In the genomic region with DNA sequence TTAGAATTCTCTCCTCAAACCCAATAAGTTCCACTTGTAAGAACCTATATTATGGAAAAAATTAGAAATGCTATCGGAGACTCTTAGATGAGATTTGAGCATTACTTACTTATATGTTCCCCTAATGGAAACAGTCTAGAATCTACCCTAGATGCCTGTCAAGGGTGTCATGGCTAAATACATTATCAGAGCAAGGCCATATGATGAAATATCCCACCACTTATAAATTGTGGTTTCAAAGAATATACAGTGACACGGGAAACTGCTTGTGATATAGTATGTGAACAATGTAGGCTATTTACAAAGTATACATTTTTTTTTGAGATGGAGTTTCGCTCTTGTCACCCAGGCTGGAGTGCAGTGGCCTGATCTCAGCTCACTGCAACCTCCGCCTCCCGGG, we compare ENCODE assay signal across 24 cellular contexts.
"Had no signal": no experiment of that assay in that cellular context is flagged by ENCODE, and none has a peak within 500 bp of the region (broad histone marks: within the 10 kb centered on the region; RNA-seq: fewer than 3 reads in every experiment).

No MANE protein-coding gene starts in this region.

- ATAC-seq: activated CD4-positive, alpha-beta T cell treated with anti-CD3 and anti-CD28 coated beads for 36 hours; activated CD8-positive, alpha-beta memory T cell treated with anti-CD3 and anti-CD28 coated beads, Interleukin-2, amount 10 ng/mL, durations not matched to agents 7 days and 5 days; activated CD8-positive, alpha-beta T cell treated with anti-CD3 and anti-CD28 coated beads, Interleukin-2, amount 10 ng/mL, durations not matched to agents 7 days and 5 days; activated naive CD8-positive, alpha-beta T cell treated with anti-CD3 and anti-CD28 coated beads, Interleukin-2, amount 50 U/mL, for 24 hours; esophagus mucosa; gastroesophageal sphincter had no signal

- H3K27ac ChIP-seq: brain microvascular endothelial cell, coronary artery, dorsolateral prefrontal cortex, gastroesophageal sphincter had no signal

- H3K4me3 ChIP-seq: coronary artery, dorsolateral prefrontal cortex, gastroesophageal sphincter had no signal

- H3K9me3 ChIP-seq: gastroesophageal sphincter had no signal

- H3K36me3 ChIP-seq: brain microvascular endothelial cell, gastroesophageal sphincter had no signal

- H3K4me1 ChIP-seq: gastroesophageal sphincter had no signal

- H3K27me3 ChIP-seq: brain microvascular endothelial cell, dorsolateral prefrontal cortex, gastroesophageal sphincter had no signal

- DNase-seq: activated CD4-positive, alpha-beta memory T cell treated with anti-CD3 and anti-CD28 coated beads for 36 hours; activated CD4-positive, alpha-beta T cell treated with anti-CD3 and anti-CD28 coated beads for 36 hours; activated CD4-positive, alpha-beta T cell treated with anti-CD3 and anti-CD28 coated beads, Interleukin-2, amount 10 ng/mL, durations not matched to agents 24 days and 14 days; activated CD4-positive, CD25-positive, alpha-beta regulatory T cell; activated CD4-positive, CD25-positive, alpha-beta regulatory T cell treated with anti-CD3 and anti-CD28 coated beads, Interleukin-2, amount 50 U/mL, for 72 hours; activated CD8-positive, alpha-beta memory T cell treated with anti-CD3 and anti-CD28 coated beads, Interleukin-2, amount 10 ng/mL, durations not matched to agents 7 days and 5 days; activated CD8-positive, alpha-beta memory T cell treated with anti-CD3 and anti-CD28 coated beads, Interleukin-2, amount 50 U/mL, for 4 hours; activated CD8-positive, alpha-beta T cell treated with anti-CD3 and anti-CD28 coated beads, Interleukin-2, amount 10 ng/mL, durations not matched to agents 7 days and 5 days; activated naive CD4-positive, alpha-beta T cell treated with anti-CD3 and anti-CD28 coated beads for 36 hours; activated naive CD8-positive, alpha-beta T cell treated with anti-CD3 and anti-CD28 coated beads for 36 hours; activated naive CD8-positive, alpha-beta T cell treated with anti-CD3 and anti-CD28 coated beads, Interleukin-2, amount 50 U/mL, for 24 hours; activated T-cell treated with anti-CD3 and anti-CD28 coated beads, Interleukin-2, amount 50 U/mL, for 1 hour; activated T-cell treated with anti-CD3 and anti-CD28 coated beads, Interleukin-2, amount 50 U/mL, for 48 hours; amniotic stem cell; anterior cingulate cortex; brain microvascular endothelial cell; dorsolateral prefrontal cortex; effector memory CD4-positive, alpha-beta T cell; foreskin melanocyte; head of caudate nucleus; T-helper 2 cell had no signal
